9 cellular contexts compared by ENCODE assay signal in the genomic region with DNA sequence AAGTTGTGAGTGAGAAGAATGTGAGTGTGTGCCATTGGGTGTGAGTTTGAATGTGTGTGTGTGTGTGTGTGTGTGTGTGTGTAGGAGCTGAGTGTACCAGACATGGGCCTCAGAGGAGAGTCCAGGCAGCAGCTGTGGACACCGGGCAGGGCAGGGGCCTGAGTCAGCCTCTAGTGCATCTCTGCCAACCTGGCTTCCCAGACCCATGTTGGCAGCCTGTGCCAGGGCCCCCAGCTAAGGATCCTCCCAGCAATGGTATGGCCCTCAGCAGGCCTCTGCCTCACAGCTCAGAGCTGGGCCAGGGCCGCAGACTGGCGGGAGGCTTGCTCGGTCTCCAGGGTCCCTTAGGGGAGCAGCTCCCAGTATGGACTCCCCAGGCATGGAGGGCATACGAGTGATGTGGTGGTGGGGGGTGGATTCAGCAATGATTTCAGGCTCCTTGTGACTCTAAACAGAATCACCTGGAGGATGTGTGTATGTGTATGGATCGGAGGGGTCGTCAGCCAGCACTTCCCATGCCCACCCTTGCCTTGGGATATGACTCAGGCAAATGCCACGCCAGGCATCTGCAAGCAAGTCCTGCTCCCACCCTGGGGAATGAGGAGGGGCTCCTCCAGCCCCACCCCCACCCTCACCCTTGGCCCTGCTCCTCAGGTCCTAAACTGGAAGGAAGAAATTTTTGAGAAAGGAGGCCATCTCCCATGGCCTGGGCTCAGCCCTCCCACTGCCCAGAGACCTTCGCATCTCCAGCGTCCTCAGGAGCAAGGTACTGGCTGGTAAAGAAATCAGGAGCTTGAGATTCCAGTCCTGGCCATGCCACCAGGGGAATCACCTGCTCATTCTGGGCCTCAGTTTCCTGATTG. TPM values are rescaled to one million over a fixed set of nuclear protein-coding genes. Genes with fewer than 3 reads are reported as not detected.
DNase-seq lines count a peak whose midpoint lies in the region; ATAC-seq and TF ChIP-seq lines count a peak whose summit lies in the region.
"Had no signal": no experiment of that assay in that cellular context is flagged by ENCODE, and none has a peak within 500 bp of the region (broad histone marks: within the 10 kb centered on the region; RNA-seq: fewer than 3 reads in every experiment).

No MANE protein-coding gene starts in this region.

- H3K27me3 ChIP-seq in rectal smooth muscle tissue (ENCODE audit: control insufficient read depth, insufficient read depth, low read length), result peaks cover 7% of the 10 kb centered on the region
- H3K27me3 ChIP-seq in BE2C, result peaks cover 6% of the 10 kb centered on the region; the same call in 1 of the 2 replicates

- no peak overlapping the region for H3K4me3 ChIP-seq in rectal smooth muscle tissue (ENCODE audit: low read length)
- H3K4me3 ChIP-seq in BE2C (ENCODE audit: low read depth, low read length), result no peak overlapping the region

- DNase-seq in EH (ENCODE audit: low read depth) (peak; percentile 47), RPMI7951 (ENCODE audit: low read depth) (peak; percentile 57), fibroblast of the conjunctiva (ENCODE audit: low read depth) (peak; percentile 34), BE2C (no peak), NCI-H345 (lab: John Stamatoyannopoulos, UW) (no peak)
- DNase-seq: brain microvascular endothelial cell had no signal

- H3K9me3 ChIP-seq in BE2C, result no peaks in the 10 kb centered on the region

- TF ChIP-seq CTCF in BE2C (IDR thresholded peaks at IDR 0.05; ENCODE audit: low read depth, low read length), result no peak

- H3K36me3 ChIP-seq in rectal smooth muscle tissue (ENCODE audit: control insufficient read depth, insufficient read depth, low read length), result no peaks in the 10 kb centered on the region
- no peaks in the 10 kb centered on the region for H3K36me3 ChIP-seq in BE2C
- H3K36me3 ChIP-seq: brain microvascular endothelial cell had no signal

- H3K9ac ChIP-seq in rectal smooth muscle tissue (ENCODE audit: low read length), result no peak overlapping the region

- no peak for ATAC-seq in HG03460 (IDR thresholded peaks at IDR 0.05; ENCODE audit: unreplicated experiment)
- ATAC-seq in HG03342 (IDR thresholded peaks at IDR 0.05; ENCODE audit: unreplicated experiment), result no peak

- peak overlapping the region; percentile 21 for H3K27ac ChIP-seq in rectal smooth muscle tissue (ENCODE audit: low read depth, low read length)
- H3K27ac ChIP-seq: brain microvascular endothelial cell had no signal

- H3K4me1 ChIP-seq in rectal smooth muscle tissue (ENCODE audit: control insufficient read depth, insufficient read depth, low read length) (peaks cover 21% of the 10 kb centered on the region), BE2C (peaks cover 8% of the 10 kb centered on the region)

RNA-seq across cellular contexts. Expression of a gene that starts 1.8 kb away (rescaled TPM):
- total RNA-seq in RPMI7951 (2014; rRNA removed; shearing (Covaris generic)), result not detected in 2 replicates
- 29.1 TPM for polyA plus RNA-seq in BE2C (2012; ENCODE audit: insufficient read depth, insufficient read length, low read depth)

Comparison
In these comparisons a context has a peak if more than half of its experiments do, and no peak if none do; other contexts are left out.
1. DNase-seq: peak in EH (single experiment), RPMI7951 (single experiment) and fibroblast of the conjunctiva (single experiment); none in BE2C (single experiment) and NCI-H345 (single experiment).